ENCODE assay signal across 8 cellular contexts in the genomic region with DNA sequence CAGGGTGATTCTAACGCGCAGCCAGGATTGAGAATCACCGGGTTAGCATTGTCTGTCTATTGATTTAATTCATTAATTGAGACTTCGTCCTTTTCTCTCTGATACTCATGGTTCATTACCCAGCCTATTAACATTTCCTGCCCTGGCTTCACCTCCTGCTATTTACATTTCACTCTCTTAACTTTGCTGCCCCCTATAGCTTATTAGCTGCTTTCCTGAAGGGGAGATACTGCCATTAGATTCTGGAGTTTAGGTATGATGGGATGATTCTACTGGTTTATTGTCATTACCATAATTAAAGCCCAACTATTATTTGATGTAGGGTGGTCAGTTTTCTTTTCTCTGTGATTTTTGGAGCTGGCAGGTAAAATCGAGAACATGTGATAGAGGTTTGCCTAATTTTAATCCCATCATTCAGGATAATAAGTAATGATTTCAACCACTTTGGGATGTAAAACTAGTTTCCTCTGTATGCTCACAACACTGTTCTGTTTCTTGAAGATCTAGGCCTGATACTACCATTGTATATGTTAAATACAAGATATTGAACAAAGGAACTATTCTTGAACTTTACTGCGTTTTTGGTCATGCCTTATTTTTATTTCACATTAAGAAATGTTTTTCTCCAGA. TPM values are rescaled to one million over a fixed set of nuclear protein-coding genes. Genes with fewer than 3 reads are reported as not detected.
A peak's percentile ranks its signal among the peaks of the same experiment; 100 is the strongest.
DNase-seq lines count a peak whose midpoint lies in the region; ATAC-seq and TF ChIP-seq lines count a peak whose summit lies in the region.

No MANE protein-coding gene starts in this region.

- peak; percentile 56 for ATAC-seq in GM18861 (IDR thresholded peaks at IDR 0.05; ENCODE audit: unreplicated experiment)
- ATAC-seq in HG03280 (IDR thresholded peaks at IDR 0.05; ENCODE audit: unreplicated experiment), result peak; percentile 67
- ATAC-seq in activated T-helper 17 cell treated with anti-CD3 and anti-CD28 coated beads, Interleukin-2, amount 50 U/mL, for 72 hours (replicated peaks), result no peak
- ATAC-seq in thoracic aorta (ENCODE audit: insufficient number of reproducible peaks, low FRiP score, low read depth), result no peak

- H3K9ac ChIP-seq in BLaER1 treated with 17β-estradiol and CSF1 and Interleukin-3, amounts not matched to agents 10 nM and 100 nM, result peak overlapping the region in 4 of 11 experiments; percentile 12 to 30 (median 19); a peak in 2 of 22 replicates

- no peak overlapping the region for H2AFZ ChIP-seq in hepatocyte

- H3K9me2 ChIP-seq in hepatocyte (replicated peaks; ENCODE audit: insufficient read depth), result no peaks in the 10 kb centered on the region

- peak overlapping the region; percentile 94 for H3K27ac Mint-ChIP-seq in activated T-helper 17 cell treated with anti-CD3 and anti-CD28 coated beads, Interleukin-2, amount 50 U/mL, for 72 hours

- WGBS in hepatocyte (ENCODE audit: low lambda C conversion rate, missing lambda C conversion rate), result 36% methylated on average over 6 of the region's 6 CpGs

- peak overlapping the region; percentile 38 to 98 (median 61); a peak in 21 of 22 replicates for H3K4me2 ChIP-seq in BLaER1 treated with 17β-estradiol and CSF1 and Interleukin-3, amounts not matched to agents 10 nM and 100 nM
- H3K4me2 ChIP-seq in hepatocyte, result no peak overlapping the region

- TF ChIP-seq CTCF in hepatocyte (IDR thresholded peaks at IDR 0.05; ENCODE audit: poor library complexity), result peak; percentile 76
- no peak for TF ChIP-seq CTCF in thoracic aorta (IDR thresholded peaks at IDR 0.05)

- peaks cover 55% of the 10 kb centered on the region for H3K4me1 Mint-ChIP-seq in activated T-helper 17 cell treated with anti-CD3 and anti-CD28 coated beads, Interleukin-2, amount 50 U/mL, for 72 hours

- peaks cover 0 to 20% (median 5%) of the 10 kb centered on the region in 11 experiments; a peak in 11 of 22 replicates for H3K36me3 ChIP-seq in BLaER1 treated with 17β-estradiol and CSF1 and Interleukin-3, amounts not matched to agents 10 nM and 100 nM
- H3K36me3 ChIP-seq in hepatocyte (replicated peaks; ENCODE audit: insufficient read depth, low read depth) (no peaks in the 10 kb centered on the region), thoracic aorta (no peaks in the 10 kb centered on the region)

- H3K79me2 ChIP-seq in hepatocyte, result peaks cover 98% of the 10 kb centered on the region

- H3K4me1 ChIP-seq in BLaER1 treated with 17β-estradiol and CSF1 and Interleukin-3, amounts not matched to agents 10 nM and 100 nM, result peaks cover 41 to 64% (median 55%) of the 10 kb centered on the region in 10 experiments
- H3K4me1 ChIP-seq in hepatocyte (ENCODE audit: insufficient read depth), result peaks cover 28% of the 10 kb centered on the region
- peaks cover 57 to 65% of the 10 kb centered on the region in 2 donors for H3K4me1 ChIP-seq in thoracic aorta (ENCODE audit: control insufficient read depth in 1 of 2, low read depth in 2 of 2)

- peak overlapping the region; percentile 99 for H3K4me3 Mint-ChIP-seq in activated T-helper 17 cell treated with anti-CD3 and anti-CD28 coated beads, Interleukin-2, amount 50 U/mL, for 72 hours

- no peak overlapping the region for H3K4me3 ChIP-seq in BLaER1 treated with 17β-estradiol and CSF1 and Interleukin-3, amounts not matched to agents 10 nM and 100 nM
- H3K4me3 ChIP-seq in hepatocyte (no peak overlapping the region), thoracic aorta (peak overlapping the region; percentile 29)

- peaks cover 45% of the 10 kb centered on the region for H3K36me3 Mint-ChIP-seq in activated T-helper 17 cell treated with anti-CD3 and anti-CD28 coated beads, Interleukin-2, amount 50 U/mL, for 72 hours (ENCODE audit: low read depth)

- H3K9me3 ChIP-seq in BLaER1 treated with 17β-estradiol and CSF1 and Interleukin-3, amounts not matched to agents 10 nM and 100 nM (replicated peaks in 1 of 11), result no peaks in the 10 kb centered on the region; a peak in 1 of 22 replicates
- H3K9me3 ChIP-seq in hepatocyte (ENCODE audit: low read depth) (no peaks in the 10 kb centered on the region), thoracic aorta (no peaks in the 10 kb centered on the region)

- H3K27me3 Mint-ChIP-seq in activated T-helper 17 cell treated with anti-CD3 and anti-CD28 coated beads, Interleukin-2, amount 50 U/mL, for 72 hours, result no peaks in the 10 kb centered on the region

- H3K27ac ChIP-seq in BLaER1 treated with 17β-estradiol and CSF1 and Interleukin-3, amounts not matched to agents 10 nM and 100 nM, result no peak overlapping the region; a peak in 2 of 22 replicates
- H3K27ac ChIP-seq in hepatocyte, result no peak overlapping the region
- H3K27ac ChIP-seq in thoracic aorta, result no peak overlapping the region

- no peaks in the 10 kb centered on the region for H3K27me3 ChIP-seq in BLaER1 treated with 17β-estradiol and CSF1 and Interleukin-3, amounts not matched to agents 10 nM and 100 nM
- no peaks in the 10 kb centered on the region for H3K27me3 ChIP-seq in hepatocyte
- H3K27me3 ChIP-seq in thoracic aorta (replicated peaks; ENCODE audit: insufficient read depth), result no peaks in the 10 kb centered on the region

- peaks cover 72 to 100% (median 96%) of the 10 kb centered on the region in 11 experiments; a peak in 21 of 22 replicates for H4K20me1 ChIP-seq in BLaER1 treated with 17β-estradiol and CSF1 and Interleukin-3, amounts not matched to agents 10 nM and 100 nM
- peaks cover 81% of the 10 kb centered on the region for H4K20me1 ChIP-seq in hepatocyte (ENCODE audit: insufficient read depth, poor library complexity, severe bottlenecking)

- DNase-seq in NCI-H446 treated with DMSO at 0.1 percent for 48 hours (lab: John Stamatoyannopoulos, UW) (peak; percentile 64), hepatocyte (ENCODE audit: low spot score) (peak; percentile 71), thoracic aorta (ENCODE audit: low spot score) (no peak), GOT3 (lab: John Stamatoyannopoulos, UW) (no peak)

- H3K9me3 Mint-ChIP-seq in activated T-helper 17 cell treated with anti-CD3 and anti-CD28 coated beads, Interleukin-2, amount 50 U/mL, for 72 hours, result no peaks in the 10 kb centered on the region

RNA-seq across cellular contexts. Expression of gene PPP2R5A, which starts 6.4 kb away (rescaled TPM):
- 10 to 100 TPM; 33.6 to 34.9 TPM for total RNA-seq in activated T-helper 17 cell treated with anti-CD3 and anti-CD28 coated beads, Interleukin-2, amount 50 U/mL, for 72 hours
- total RNA-seq in hepatocyte, result 40.2 and 40.5 TPM in 2 replicates
- polyA plus RNA-seq in hepatocyte, result 19.9 and 22.0 TPM in 2 replicates
- total RNA-seq in thoracic aorta, result 10 to 100 TPM; 46.1 to 50.6 TPM

Comparison
In these comparisons a context has a peak if more than half of its experiments do, and no peak if none do; other contexts are left out.
1. ATAC-seq: peak in GM18861 (single experiment) and HG03280 (single experiment); none in activated T-helper 17 cell treated with anti-CD3 and anti-CD28 coated beads, Interleukin-2, amount 50 U/mL, for 72 hours (single experiment) and thoracic aorta (single experiment).
2. DNase-seq: peak in NCI-H446 treated with DMSO at 0.1 percent for 48 hours (single experiment) and hepatocyte (single experiment); none in thoracic aorta (single experiment) and GOT3 (single experiment).